Comparison of ENCODE assay signal across 21 cellular contexts in the genomic region with DNA sequence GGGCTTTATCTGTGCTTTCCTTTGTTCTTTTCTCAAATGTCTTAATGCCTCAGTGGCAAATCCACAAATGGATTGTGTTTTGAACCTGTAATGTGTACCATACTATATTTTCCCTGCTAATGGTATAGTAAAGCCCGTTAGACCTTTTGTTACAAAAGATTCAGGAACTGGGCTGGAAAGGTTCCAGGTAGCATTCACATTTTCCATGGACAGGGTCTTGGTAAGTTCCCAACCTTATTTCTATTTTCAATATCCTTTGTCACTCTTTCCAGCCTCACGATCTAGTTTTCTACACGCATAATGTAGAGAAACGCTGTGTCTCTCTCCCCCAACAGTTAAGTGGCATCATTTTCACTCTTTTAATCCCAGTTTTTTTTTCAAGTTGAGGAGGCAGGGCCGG.
DNase-seq lines count a peak whose midpoint lies in the region; ATAC-seq and TF ChIP-seq lines count a peak whose summit lies in the region.
"Had no signal": no experiment of that assay in that cellular context is flagged by ENCODE, and none has a peak within 500 bp of the region (broad histone marks: within the 10 kb centered on the region; RNA-seq: fewer than 3 reads in every experiment).

No MANE protein-coding gene starts in this region.

- H3K27me3 ChIP-seq in left ventricle myocardium inferior (ENCODE audit: low read depth), result no peaks in the 10 kb centered on the region
- no peaks in the 10 kb centered on the region for H3K27me3 ChIP-seq in heart left ventricle
- H3K27me3 ChIP-seq in esophagus muscularis mucosa, result no peaks in the 10 kb centered on the region
- no peaks in the 10 kb centered on the region for H3K27me3 ChIP-seq in tibial artery
- no peaks in the 10 kb centered on the region for H3K27me3 ChIP-seq in colonic mucosa
- H3K27me3 ChIP-seq: BE2C; BLaER1 treated with 17β-estradiol and CSF1 and Interleukin-3, amounts not matched to agents 10 nM and 100 nM had no signal

- H3K4me3 ChIP-seq in left ventricle myocardium inferior (no peak overlapping the region), heart left ventricle (no peak overlapping the region), esophagus muscularis mucosa (no peak overlapping the region), tibial artery (no peak overlapping the region), colonic mucosa (no peak overlapping the region)
- H3K4me3 ChIP-seq: A549; BLaER1 treated with 17β-estradiol and CSF1 and Interleukin-3, amounts not matched to agents 10 nM and 100 nM; HAP-1 had no signal

- H3K27ac ChIP-seq in left ventricle myocardium inferior (replicated peaks) (peak overlapping the region; percentile 31), heart left ventricle (peak overlapping the region in 3 of 12 donors; percentile 0 to 34 (median 10)), esophagus muscularis mucosa (replicated peaks in 1 of 4) (peak overlapping the region in 1 of 4 donors; percentile 22), tibial artery (peak overlapping the region; percentile 4 to 49), colonic mucosa (no peak overlapping the region)
- H3K27ac ChIP-seq: A549; BLaER1 treated with 17β-estradiol and CSF1 and Interleukin-3, amounts not matched to agents 10 nM and 100 nM had no signal

- TF ChIP-seq EP300 in esophagus muscularis mucosa (IDR thresholded peaks at IDR 0.05), result no peak

- no peak overlapping the region for H3K9ac ChIP-seq in colonic mucosa (ENCODE audit: low read depth in 2 of 2, low read length in 2 of 2)
- H3K9ac ChIP-seq: BLaER1 treated with 17β-estradiol and CSF1 and Interleukin-3, amounts not matched to agents 10 nM and 100 nM had no signal

- no peaks in the 10 kb centered on the region for H3K36me3 ChIP-seq in left ventricle myocardium inferior
- no peaks in the 10 kb centered on the region for H3K36me3 ChIP-seq in heart left ventricle
- no peaks in the 10 kb centered on the region for H3K36me3 ChIP-seq in esophagus muscularis mucosa
- H3K36me3 ChIP-seq in tibial artery, result no peaks in the 10 kb centered on the region
- no peaks in the 10 kb centered on the region for H3K36me3 ChIP-seq in colonic mucosa
- H3K36me3 ChIP-seq: BE2C; BLaER1 treated with 17β-estradiol and CSF1 and Interleukin-3, amounts not matched to agents 10 nM and 100 nM; HAP-1 had no signal

- no peak for TF ChIP-seq CTCF in left ventricle myocardium inferior (IDR thresholded peaks at IDR 0.05; ENCODE audit: borderline replicate concordance)
- no peak for TF ChIP-seq CTCF in heart left ventricle (IDR thresholded peaks at IDR 0.05)
- TF ChIP-seq CTCF in esophagus muscularis mucosa (IDR thresholded peaks at IDR 0.05), result no peak
- TF ChIP-seq CTCF in tibial artery (IDR thresholded peaks at IDR 0.05), result no peak
- no peak for TF ChIP-seq CTCF in colonic mucosa (IDR thresholded peaks at IDR 0.05)

- intact Hi-C loops in left ventricle myocardium inferior (cut with micrococcal nuclease), result no loop called here
- intact Hi-C loops in heart left ventricle (cut with DNase I), result no loop called here
- intact Hi-C loops in esophagus muscularis mucosa (cut with DNase I), result no loop called here
- intact Hi-C loops in tibial artery (cut with DNase I; ENCODE audit: low total_unique reads), result no loop called here
- intact Hi-C loops in colonic mucosa (cut with DNase I), result no loop called here

- ATAC-seq in heart left ventricle (no peak), HG03439 (IDR thresholded peaks at IDR 0.05; ENCODE audit: unreplicated experiment) (no peak)
- ATAC-seq: A549 had no signal

- TF ChIP-seq POLR2A in heart left ventricle (IDR thresholded peaks at IDR 0.05) (no peak), esophagus muscularis mucosa (IDR thresholded peaks at IDR 0.05; ENCODE audit: low read depth) (no peak)

- peaks cover 10% of the 10 kb centered on the region for H3K9me3 ChIP-seq in left ventricle myocardium inferior (replicated peaks)
- H3K9me3 ChIP-seq in heart left ventricle, result peaks cover 0 to 7% (median 0%) of the 10 kb centered on the region in 12 donors
- H3K9me3 ChIP-seq in esophagus muscularis mucosa, result no peaks in the 10 kb centered on the region
- H3K9me3 ChIP-seq in tibial artery, result no peaks in the 10 kb centered on the region
- H3K9me3 ChIP-seq in colonic mucosa, result no peaks in the 10 kb centered on the region
- H3K9me3 ChIP-seq: A549, BE2C, HAP-1 had no signal

- H3K4me1 ChIP-seq in left ventricle myocardium inferior, result peaks cover 3% of the 10 kb centered on the region
- H3K4me1 ChIP-seq in heart left ventricle, result peaks cover 0 to 29% (median 4%) of the 10 kb centered on the region in 12 donors
- peaks cover 0 to 35% (median 17%) of the 10 kb centered on the region in 4 donors for H3K4me1 ChIP-seq in esophagus muscularis mucosa
- H3K4me1 ChIP-seq in tibial artery, result peaks cover 0 to 75% (median 14%) of the 10 kb centered on the region in 4 donors
- H3K4me1 ChIP-seq in colonic mucosa, result no peaks in the 10 kb centered on the region
- H3K4me1 ChIP-seq: A549; BE2C; BLaER1 treated with 17β-estradiol and CSF1 and Interleukin-3, amounts not matched to agents 10 nM and 100 nM; HAP-1 had no signal

- DNase-seq in left ventricle myocardium inferior (no peak), heart left ventricle (no peak), esophagus muscularis mucosa (ENCODE audit: extremely low spot score) (peak; percentile 42), tibial artery (no peak), T-helper 1 cell (no peak), colonic mucosa (no peak)
- DNase-seq: 8988T; ACHN; AML-193; BE2C; Calu3; CD4-positive, alpha-beta T cell; COR-L47; DMS79 treated with DMSO at 0.1 percent for 48 hours; GF-D8; GOT3; HFFc6 had no signal

- WGBS in heart left ventricle, 4 donors, result 68 to 81% (median 77%) methylated on average over 5 of the region's 5 CpGs
- 61% methylated on average over 5 of the region's 5 CpGs for WGBS in esophagus muscularis mucosa
